ENCODE assay signal across 8 cellular contexts in the genomic region with DNA sequence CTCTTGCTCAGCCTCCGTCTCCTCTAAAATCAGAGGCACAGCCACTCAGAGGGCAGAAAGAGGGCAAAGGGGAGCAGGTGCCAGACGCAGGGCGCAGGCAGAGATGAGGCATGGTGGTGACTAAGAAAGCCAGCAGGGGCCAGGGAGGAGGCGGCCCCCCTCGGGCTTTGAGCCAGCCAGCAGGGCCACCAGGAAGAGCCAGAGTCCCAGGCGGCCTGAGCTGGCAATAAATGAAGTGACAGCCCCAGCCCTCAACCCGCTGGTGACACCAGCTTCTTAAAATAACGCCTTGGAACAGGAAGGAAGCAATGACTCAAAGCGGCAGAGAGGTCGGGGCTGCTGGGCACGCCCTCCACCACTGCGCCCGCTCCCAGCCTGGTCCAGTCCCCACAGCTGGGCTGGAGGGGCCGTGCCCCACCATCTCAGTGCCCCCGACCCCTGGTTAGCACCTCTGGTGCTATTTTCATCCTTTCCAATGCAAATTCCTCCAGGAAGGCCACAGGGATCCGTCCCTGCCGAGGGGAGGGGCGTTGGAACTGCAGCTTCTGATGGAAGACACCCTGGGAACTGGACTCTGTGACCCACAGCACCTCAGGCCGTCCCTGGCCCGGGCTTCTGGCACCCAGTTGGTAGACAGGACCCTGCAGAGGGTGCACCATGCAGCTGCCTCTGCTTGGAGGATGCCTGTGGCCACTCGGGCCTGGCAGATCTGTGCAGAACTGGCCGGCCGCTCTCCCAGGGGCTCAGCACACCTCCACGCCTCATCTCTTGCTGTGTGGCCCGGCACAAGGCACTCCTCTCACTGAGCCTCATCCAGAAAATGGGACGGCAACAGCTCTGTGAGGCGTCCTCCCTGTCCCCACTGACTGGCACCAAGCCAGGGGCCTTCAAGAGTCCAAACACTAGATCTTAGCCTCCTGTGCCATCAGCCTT.
DNase-seq lines count a peak whose midpoint lies in the region; ATAC-seq and TF ChIP-seq lines count a peak whose summit lies in the region.

No MANE protein-coding gene starts in this region.

- intact Hi-C loops in OCI-LY7 (cut with micrococcal nuclease; ENCODE audit: unreplicated experiment) (no loop called here), psoas muscle (cut with DNase I) (loop anchor here (5.0 to 10.0 kb wide), 2 partner anchors 61 to 311 kb away; no protein-coding TSS in a partner anchor), vagina (cut with DNase I) (no loop called here)

- TF ChIP-seq CTCF in OCI-LY7 (conservative IDR thresholded peaks at IDR 0.05; ENCODE audit: low read length) = no peak
- no peak for TF ChIP-seq CTCF in fibroblast of pulmonary artery (IDR thresholded peaks at IDR 0.05; ENCODE audit: low read length, missing control alignments)
- TF ChIP-seq CTCF in psoas muscle (IDR thresholded peaks at IDR 0.05) = no peak
- no peak for TF ChIP-seq CTCF in vagina (IDR thresholded peaks at IDR 0.05)

- H4K20me1 ChIP-seq in OCI-LY7 (ENCODE audit: insufficient read depth, low read length) = no peaks in the 10 kb centered on the region

- H3K4me1 ChIP-seq in OCI-LY7 (ENCODE audit: insufficient read depth, low read length, poor library complexity, severe bottlenecking) (peaks cover 44% of the 10 kb centered on the region), psoas muscle (peaks cover 52% of the 10 kb centered on the region), vagina (peaks cover 72% of the 10 kb centered on the region)

- H3K9me2 ChIP-seq in OCI-LY7 (ENCODE audit: insufficient read depth, low read length) = no peaks in the 10 kb centered on the region

- CTCF ChIA-PET in OCI-LY7 (lab: Charles Lee; ENCODE audit: unreplicated experiment) = no interaction called here

- ATAC-seq in GM18861 (IDR thresholded peaks at IDR 0.05; ENCODE audit: unreplicated experiment) = peak; percentile 68
- peak; percentile 69 for ATAC-seq in HG02885 (IDR thresholded peaks at IDR 0.05; ENCODE audit: poor library complexity, unreplicated experiment)
- peak; percentile 82 to 86 (median 82) for ATAC-seq in psoas muscle

- no peak overlapping the region for H2AFZ ChIP-seq in OCI-LY7 (ENCODE audit: low read length)

- DNase-seq in OCI-LY7 (ENCODE audit: low spot score) = peak; percentile 74
- peak; percentile 84 to 88 for DNase-seq in activated T-cell treated with anti-CD3 and anti-CD28 coated beads, Interleukin-2, amount 50 U/mL, for 48 hours
- peak; percentile 50 for DNase-seq in fibroblast of pulmonary artery (ENCODE audit: low read depth)
- DNase-seq in psoas muscle = peak; percentile 93 to 97
- DNase-seq in vagina (ENCODE audit: extremely low spot score in 2 of 2) = no peak
- no peak for DNase-seq in SK-N-DZ (ENCODE audit: low spot score)

- H3K4me3 ChIP-seq in OCI-LY7 (ENCODE audit: low read depth, low read length, poor library complexity, severe bottlenecking) = peak overlapping the region; percentile 43
- no peak overlapping the region for H3K4me3 ChIP-seq in fibroblast of pulmonary artery (replicated peaks; ENCODE audit: low read depth, low read length)
- peak overlapping the region; percentile 40 for H3K4me3 ChIP-seq in psoas muscle
- no peak overlapping the region for H3K4me3 ChIP-seq in vagina

- TF ChIP-seq POLR2A in vagina (IDR thresholded peaks at IDR 0.05) = no peak

- H3K9me3 ChIP-seq in OCI-LY7 (ENCODE audit: low read length) (no peaks in the 10 kb centered on the region), psoas muscle (no peaks in the 10 kb centered on the region), vagina (no peaks in the 10 kb centered on the region)

- POLR2A ChIA-PET in OCI-LY7 (lab: Charles Lee) = interaction anchor here (0.7 kb wide), 1 partner anchor 13 kb away, joined by 3 read pairs; no protein-coding TSS in a partner anchor

- H3K27ac ChIP-seq in OCI-LY7 (ENCODE audit: low read depth, low read length, poor library complexity, severe bottlenecking) (peak overlapping the region; percentile 15), psoas muscle (peak overlapping the region; percentile 87), vagina (peak overlapping the region; percentile 25)

- H3K36me3 ChIP-seq in OCI-LY7 (ENCODE audit: insufficient read depth, low read length) (peaks cover 17% of the 10 kb centered on the region; the same call in 1 of the 2 replicates), psoas muscle (ENCODE audit: insufficient read depth in 1 of 2, low read depth in 1 of 2) (peaks cover 0 to 8% of the 10 kb centered on the region in 2 donors), vagina (no peaks in the 10 kb centered on the region)

- 6 to 21% (median 8%) methylated on average over 26 to 27 of the region's 27 CpGs for WGBS in psoas muscle, 3 donors

- H3K4me2 ChIP-seq in OCI-LY7 (ENCODE audit: low read length) = peak overlapping the region; percentile 74

- no peaks in the 10 kb centered on the region for H3K27me3 ChIP-seq in psoas muscle (ENCODE audit: insufficient read depth in 3 of 3, low read length in 2 of 3)
- no peaks in the 10 kb centered on the region for H3K27me3 ChIP-seq in vagina

- no TSS peak for BruUV-seq in OCI-LY7 (replicated peaks; lab: Mats Ljungman, UMichigan)

- no peaks in the 10 kb centered on the region for H3K79me2 ChIP-seq in OCI-LY7 (ENCODE audit: insufficient read depth, low read depth, low read length)

Comparison
In these comparisons a context has a peak if more than half of its experiments do, and no peak if none do; other contexts are left out.
1. DNase-seq: peak in OCI-LY7 (single experiment), activated T-cell treated with anti-CD3 and anti-CD28 coated beads, Interleukin-2, amount 50 U/mL, for 48 hours (2 of 2), fibroblast of pulmonary artery (single experiment) and psoas muscle (2 of 2); none in vagina (0 of 2) and SK-N-DZ (single experiment).
2. H3K27ac ChIP-seq: peak in every context shown above with its lines; median percentile 87 in psoas muscle; 25 in vagina; 15 in OCI-LY7.
3. H3K4me3 ChIP-seq: peak in OCI-LY7 (single experiment) and psoas muscle (single experiment); none in fibroblast of pulmonary artery (single experiment) and vagina (0 of 2).
4. intact Hi-C loops: an anchor here in psoas muscle (5.0 to 10.0 kb wide); none called in OCI-LY7 and vagina.
5. Peak in every context shown above with its lines, with median percentiles within 50 percentile points of each other: ATAC-seq.